26 cellular contexts compared by ENCODE assay signal in genomic region chr16:17607075-17607509, GRCh38.
DNase-seq lines count a peak whose midpoint lies in the region; ATAC-seq and TF ChIP-seq lines count a peak whose summit lies in the region.
"Had no signal": no experiment of that assay in that cellular context is flagged by ENCODE, and none has a peak within 500 bp of the region (broad histone marks: within the 10 kb centered on the region; RNA-seq: fewer than 3 reads in every experiment).

No MANE protein-coding gene starts in this region.

- ATAC-seq in T-helper 17 cell (no peak), GM18505 (IDR thresholded peaks at IDR 0.05; ENCODE audit: unreplicated experiment) (no peak), GM18517 (IDR thresholded peaks at IDR 0.05; ENCODE audit: unreplicated experiment) (no peak)
- ATAC-seq: left colon, right cardiac atrium had no signal

- no peaks in the 10 kb centered on the region for H3K36me3 Mint-ChIP-seq in CD8-positive, alpha-beta memory T cell
- no peaks in the 10 kb centered on the region for H3K36me3 Mint-ChIP-seq in T-helper 17 cell (ENCODE audit: low read depth)
- H3K36me3 Mint-ChIP-seq: memory B cell, naive B cell had no signal

- H3K9ac ChIP-seq in BLaER1 = no peak overlapping the region
- H3K9ac ChIP-seq: parathyroid adenoma had no signal

- peaks cover 15 to 21% (median 20%) of the 10 kb centered on the region in 3 donors for H3K4me1 Mint-ChIP-seq in CD8-positive, alpha-beta memory T cell
- H3K4me1 Mint-ChIP-seq in T-helper 17 cell = peaks cover 9% of the 10 kb centered on the region
- H3K4me1 Mint-ChIP-seq: memory B cell had no signal

- no peaks in the 10 kb centered on the region for H4K20me1 ChIP-seq in BLaER1

- CTCF ChIA-PET in CD8-positive, alpha-beta memory T cell (lab: Charles Lee) = no interaction called here

- H3K4me1 ChIP-seq in BLaER1 = peaks cover 12% of the 10 kb centered on the region
- H3K4me1 ChIP-seq in CD8-positive, alpha-beta memory T cell (ENCODE audit: insufficient read depth, low read length) = peaks cover 9% of the 10 kb centered on the region
- peaks cover 7% of the 10 kb centered on the region for H3K4me1 ChIP-seq in mesodermal cell (ENCODE audit: control insufficient read depth, insufficient read depth, low read length, poor library complexity, severe bottlenecking)
- H3K4me1 ChIP-seq: parathyroid adenoma had no signal

- H3K27me3 Mint-ChIP-seq in CD8-positive, alpha-beta memory T cell = peaks cover 6 to 26% of the 10 kb centered on the region in 2 donors
- H3K27me3 Mint-ChIP-seq in T-helper 17 cell = peaks cover 25% of the 10 kb centered on the region

- H3K4me3 Mint-ChIP-seq in CD8-positive, alpha-beta memory T cell = peak overlapping the region in 2 of 7 donors; percentile 3 to 12
- peak overlapping the region; percentile 39 for H3K4me3 Mint-ChIP-seq in T-helper 17 cell
- H3K4me3 Mint-ChIP-seq: activated CD4-positive, alpha-beta memory T cell treated with anti-CD3 and anti-CD28 coated beads, Interleukin-2, amount 10 ng/mL, durations not matched to agents 7 days and 5 days; activated T-cell treated with anti-CD3 and anti-CD28 coated beads, Interleukin-2, amount 50 U/mL, for 24 hours; HFFc6; memory B cell; naive B cell had no signal

- H3K27ac ChIP-seq in BLaER1 (no peak overlapping the region), mesodermal cell (ENCODE audit: low read depth, low read length, severe bottlenecking) (peak overlapping the region; percentile 59)
- no peak overlapping the region for H3K27ac ChIP-seq in CD8-positive, alpha-beta memory T cell (ENCODE audit: low read depth, low read length)
- H3K27ac ChIP-seq: C4-2B, parathyroid adenoma had no signal

- H3K4me3 ChIP-seq in BLaER1 = no peak overlapping the region
- H3K4me3 ChIP-seq in CD8-positive, alpha-beta memory T cell (ENCODE audit: low read length) = no peak overlapping the region
- H3K4me3 ChIP-seq in mesodermal cell (ENCODE audit: extremely low read depth, insufficient read depth, low read length, poor library complexity, severe bottlenecking) = no peak overlapping the region
- H3K4me3 ChIP-seq: MG63 had no signal

- H3K27me3 ChIP-seq in BLaER1 = no peaks in the 10 kb centered on the region
- H3K27me3 ChIP-seq in CD8-positive, alpha-beta memory T cell (ENCODE audit: insufficient read depth, low read length, poor library complexity, severe bottlenecking) = no peaks in the 10 kb centered on the region
- H3K27me3 ChIP-seq: MG63 had no signal

- peaks cover 0 to 3% (median 0%) of the 10 kb centered on the region in 5 donors for H3K9me3 Mint-ChIP-seq in CD8-positive, alpha-beta memory T cell
- H3K9me3 Mint-ChIP-seq: activated T-cell treated with anti-CD3 and anti-CD28 coated beads, Interleukin-2, amount 50 U/mL, for 24 hours; HFFc6; memory B cell had no signal

- TF ChIP-seq POLR2A in GM18505 (IDR thresholded peaks at IDR 0.05; ENCODE audit: borderline replicate concordance, extremely low read depth, insufficient read depth, insufficient read length) = no peak

- H3K9me3 ChIP-seq in BLaER1 (no peaks in the 10 kb centered on the region), T-helper 17 cell (ENCODE audit: control insufficient read depth, low read length, poor library complexity, severe bottlenecking) (no peaks in the 10 kb centered on the region), mesodermal cell (ENCODE audit: control insufficient read depth, low read length) (no peaks in the 10 kb centered on the region)
- no peaks in the 10 kb centered on the region for H3K9me3 ChIP-seq in CD8-positive, alpha-beta memory T cell (ENCODE audit: low read length)
- H3K9me3 ChIP-seq: MG63 had no signal

- peak overlapping the region; percentile 31 for H3K4me2 ChIP-seq in BLaER1

- H3K36me3 ChIP-seq in BLaER1 = no peaks in the 10 kb centered on the region
- H3K36me3 ChIP-seq in CD8-positive, alpha-beta memory T cell (ENCODE audit: insufficient read depth, low read length) = no peaks in the 10 kb centered on the region
- H3K36me3 ChIP-seq in mesodermal cell (ENCODE audit: control insufficient read depth, insufficient read depth, low read length) = no peaks in the 10 kb centered on the region
- H3K36me3 ChIP-seq: MG63 had no signal

- DNase-seq in CD8-positive, alpha-beta memory T cell = no peak
- DNase-seq in T-helper 17 cell = no peak
- no peak for DNase-seq in NCI-H1694 treated with DMSO at 0.1 percent for 48 hours (lab: John Stamatoyannopoulos, UW)
- DNase-seq in COLO829 (ENCODE audit: low spot score) = no peak
- DNase-seq: activated CD4-positive, alpha-beta memory T cell treated with anti-CD3 and anti-CD28 coated beads, Interleukin-2, amount 10 ng/mL, durations not matched to agents 7 days and 5 days; activated naive CD4-positive, alpha-beta T cell; activated T-cell treated with anti-CD3 and anti-CD28 coated beads, Interleukin-2, amount 50 U/mL, for 24 hours; DMS 273 treated with DMSO at 0.1 percent for 48 hours; effector memory CD4-positive, alpha-beta T cell; foreskin fibroblast; HFFc6; left colon; naive B cell; NCI-H1436 treated with DMSO at 0.1 percent for 48 hours; NCI-H526; right cardiac atrium; stimulated activated CD4-positive, alpha-beta T cell treated with anti-CD3 and anti-CD28 coated beads, Interleukin-4, amount 100 ng/mL, for 4 hours; stimulated activated naive CD4-positive, alpha-beta T cell treated with Interleukin-2 at 50 U/mL for 16 hours had no signal

- 46% methylated on average over 2 of the region's 4 CpGs; no CpG with 5 or more reads in 1 of the 2 experiments for WGBS in mesodermal cell (ENCODE audit: insufficient coverage in 2 of 2), 2 experiments

- H3K27ac Mint-ChIP-seq in CD8-positive, alpha-beta memory T cell = peak overlapping the region in 6 of 8 donors; percentile 3 to 47 (median 22)
- H3K27ac Mint-ChIP-seq in T-helper 17 cell = peak overlapping the region; percentile 1
- H3K27ac Mint-ChIP-seq: activated CD4-positive, alpha-beta memory T cell treated with anti-CD3 and anti-CD28 coated beads, Interleukin-2, amount 10 ng/mL, durations not matched to agents 7 days and 5 days; activated T-cell treated with anti-CD3 and anti-CD28 coated beads, Interleukin-2, amount 50 U/mL, for 24 hours; HFFc6; memory B cell had no signal

- POLR2A ChIA-PET in CD8-positive, alpha-beta memory T cell (lab: Charles Lee) = no interaction called here
